8 cellular contexts compared by ENCODE assay signal in genomic region chr14:75229923-75230792, GRCh38. TPM values are rescaled to one million over a fixed set of nuclear protein-coding genes. Genes with fewer than 3 reads are reported as not detected.
DNase-seq lines count a peak whose midpoint lies in the region; ATAC-seq and TF ChIP-seq lines count a peak whose summit lies in the region.

No MANE protein-coding gene starts in this region.

- peak overlapping the region; percentile 4 for H3K4me3 Mint-ChIP-seq in activated T-cell treated with anti-CD3 and anti-CD28 coated beads, Interleukin-2, amount 50 U/mL, for 4 hours

- intact Hi-C loops in left cardiac atrium (cut with DNase I), result loop anchor here in 1 of 2 donors (10.0 kb wide), 1 partner anchor 55 kb away; the partner anchor contains the start of gene TMED10

- no peaks in the 10 kb centered on the region for H3K9me3 Mint-ChIP-seq in activated T-cell treated with anti-CD3 and anti-CD28 coated beads, Interleukin-2, amount 50 U/mL, for 4 hours

- DNase-seq in DMS114 treated with DMSO at 0.1 percent for 48 hours (lab: John Stamatoyannopoulos, UW; ENCODE audit: unreplicated experiment) (peak; percentile 11), NCI-H2107 treated with DMSO at 0.1 percent for 48 hours (lab: John Stamatoyannopoulos, UW; ENCODE audit: unreplicated experiment) (peak; percentile 88), left cardiac atrium (peak; percentile 61), omental fat pad (ENCODE audit: low spot score) (no peak)
- DNase-seq in activated T-cell treated with anti-CD3 and anti-CD28 coated beads, Interleukin-2, amount 50 U/mL, for 4 hours, result peak; percentile 27
- peak; percentile 8 to 33 for DNase-seq in stimulated activated CD4-positive, alpha-beta T cell treated with anti-CD3 and anti-CD28 coated beads, Interleukin-4, amount 100 ng/mL, for 4 hours

- TF ChIP-seq CTCF in omental fat pad (IDR thresholded peaks at IDR 0.05), result no peak

- no peaks in the 10 kb centered on the region for H3K36me3 Mint-ChIP-seq in activated T-cell treated with anti-CD3 and anti-CD28 coated beads, Interleukin-2, amount 50 U/mL, for 4 hours (ENCODE audit: insufficient read depth)

- peak; percentile 72 for ATAC-seq in GM21786 (IDR thresholded peaks at IDR 0.05; ENCODE audit: unreplicated experiment)
- peak; percentile 66 to 89 for ATAC-seq in activated T-cell treated with anti-CD3 and anti-CD28 coated beads, Interleukin-2, amount 50 U/mL, for 4 hours
- ATAC-seq in left cardiac atrium, result peak; percentile 66 to 90
- no peak for ATAC-seq in omental fat pad (ENCODE audit: low FRiP score)
- no peak for ATAC-seq in GM19328 (IDR thresholded peaks at IDR 0.05; ENCODE audit: unreplicated experiment)

- peaks cover 54% of the 10 kb centered on the region for H3K4me1 Mint-ChIP-seq in activated T-cell treated with anti-CD3 and anti-CD28 coated beads, Interleukin-2, amount 50 U/mL, for 4 hours (ENCODE audit: low read depth)

- no peaks in the 10 kb centered on the region for H3K27me3 Mint-ChIP-seq in activated T-cell treated with anti-CD3 and anti-CD28 coated beads, Interleukin-2, amount 50 U/mL, for 4 hours (ENCODE audit: low read depth)

RNA-seq across cellular contexts. Expression of gene FOS, which starts 48.5 kb away (rescaled TPM):
- 10 to 100 TPM; 16.8 to 19.5 (median 18.1) TPM for total RNA-seq in activated T-cell treated with anti-CD3 and anti-CD28 coated beads, Interleukin-2, amount 50 U/mL, for 4 hours
- 100 to 1,000 TPM in 1 of 2 donors, 10 to 100 TPM in 1; 69.4 to 160 TPM for total RNA-seq in left cardiac atrium
- total RNA-seq in omental fat pad, result 1,000 to 10,000 TPM in 3 of 4 donors, 100 to 1,000 TPM in 1; 935 to 2,479 (median 2,174) TPM

RNA-seq across cellular contexts. Expression of gene TMED10, which starts 53.7 kb away (rescaled TPM):
- total RNA-seq in activated T-cell treated with anti-CD3 and anti-CD28 coated beads, Interleukin-2, amount 50 U/mL, for 4 hours, result 100 to 1,000 TPM; 184 to 196 (median 195) TPM
- total RNA-seq in left cardiac atrium (100 to 1,000 TPM; 271 to 327 TPM), omental fat pad (100 to 1,000 TPM; 189 to 372 (median 341) TPM)

Comparison
In these comparisons a context has a peak if more than half of its experiments do, and no peak if none do; other contexts are left out.
1. ATAC-seq: peak in GM21786 (single experiment), activated T-cell treated with anti-CD3 and anti-CD28 coated beads, Interleukin-2, amount 50 U/mL, for 4 hours (2 of 2) and left cardiac atrium (2 of 2); none in omental fat pad (single experiment) and GM19328 (single experiment).
2. RNA of gene FOS, which starts 48.5 kb away (total RNA-seq): 935 to 2,479 TPM in omental fat pad; 69.4 to 160 TPM in left cardiac atrium and 16.8 to 19.5 TPM in activated T-cell treated with anti-CD3 and anti-CD28 coated beads, Interleukin-2, amount 50 U/mL, for 4 hours; every median in the first group is over 4 times any median in the second.